ENCODE assay signal across 11 cellular contexts in the genomic region with DNA sequence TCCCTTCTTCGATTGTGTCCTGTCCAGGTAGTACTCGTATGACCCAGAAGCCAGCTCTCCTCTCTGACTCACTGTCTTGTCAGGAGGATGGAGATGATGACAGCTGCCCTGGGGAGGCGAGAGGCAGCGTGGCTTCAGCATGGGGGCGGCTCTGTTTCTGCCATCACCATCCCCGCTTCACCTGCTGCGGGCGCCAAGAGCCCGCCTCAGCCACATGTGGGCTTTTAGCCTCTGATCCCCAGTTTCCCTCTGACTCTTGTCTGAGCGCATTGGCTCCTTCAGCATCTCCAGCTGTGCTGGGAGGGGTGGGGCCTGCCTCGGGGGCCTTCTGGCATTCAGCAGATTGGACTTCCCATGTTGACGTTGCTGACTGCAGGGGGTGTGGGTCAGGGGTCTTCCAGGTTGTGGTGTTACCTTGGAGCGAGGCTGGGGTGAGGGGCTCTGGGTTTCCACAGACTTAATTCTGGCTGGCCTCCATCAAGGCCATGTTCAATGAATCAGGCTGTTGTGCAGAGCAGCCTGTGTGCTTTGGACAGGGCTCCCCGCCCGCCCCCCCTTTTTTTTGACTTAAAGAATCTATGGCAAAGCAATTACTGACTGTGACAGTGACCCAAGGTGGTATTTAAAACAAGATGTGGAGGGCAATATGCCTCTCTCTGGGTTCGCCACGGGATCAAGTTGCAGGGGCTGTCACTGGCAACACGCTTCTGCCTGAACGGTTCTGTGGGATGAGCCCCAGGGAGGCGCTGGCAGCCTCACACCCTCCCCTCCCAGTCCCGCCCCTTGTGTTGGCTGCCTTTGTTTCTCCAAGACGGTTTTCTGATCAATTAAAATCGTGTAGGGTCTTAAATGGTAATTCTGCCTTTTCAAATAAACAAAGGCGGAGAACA.
DNase-seq lines count a peak whose midpoint lies in the region; ATAC-seq and TF ChIP-seq lines count a peak whose summit lies in the region.
"Had no signal": no experiment of that assay in that cellular context is flagged by ENCODE, and none has a peak within 500 bp of the region (broad histone marks: within the 10 kb centered on the region; RNA-seq: fewer than 3 reads in every experiment).

No MANE protein-coding gene starts in this region.

- WGBS in spleen, 5 donors: 73 to 89% (median 81%) methylated on average over 23 to 24 of the region's 24 CpGs
- WGBS in heart right ventricle, 2 donors: 78 to 80% methylated on average over 24 of the region's 24 CpGs

- no peaks in the 10 kb centered on the region for H3K27me3 Mint-ChIP-seq in activated T-helper 17 cell treated with anti-CD3 and anti-CD28 coated beads, Interleukin-2, amount 50 U/mL, for 72 hours
- peaks cover 5% of the 10 kb centered on the region for H3K27me3 Mint-ChIP-seq in osteocyte (ENCODE audit: unreplicated experiment)

- H3K27me3 ChIP-seq in ACC112 (ENCODE audit: insufficient read depth, low read length) (no peaks in the 10 kb centered on the region), spleen (replicated peaks in 1 of 7) (no peaks in the 10 kb centered on the region), heart right ventricle (no peaks in the 10 kb centered on the region)
- H3K27me3 ChIP-seq: upper lobe of left lung had no signal

- no peaks in the 10 kb centered on the region for H3K9me3 ChIP-seq in HEK293 (ENCODE audit: control insufficient read depth, insufficient read depth, low read depth, low read length)
- no peaks in the 10 kb centered on the region for H3K9me3 ChIP-seq in spleen
- no peaks in the 10 kb centered on the region for H3K9me3 ChIP-seq in heart right ventricle
- H3K9me3 ChIP-seq: upper lobe of left lung had no signal

- peaks cover 17% of the 10 kb centered on the region for H3K4me1 Mint-ChIP-seq in activated T-helper 17 cell treated with anti-CD3 and anti-CD28 coated beads, Interleukin-2, amount 50 U/mL, for 72 hours
- H3K4me1 Mint-ChIP-seq in osteocyte (ENCODE audit: unreplicated experiment): peaks cover 43% of the 10 kb centered on the region

- no peaks in the 10 kb centered on the region for H3K9me3 Mint-ChIP-seq in activated T-helper 17 cell treated with anti-CD3 and anti-CD28 coated beads, Interleukin-2, amount 50 U/mL, for 72 hours
- H3K9me3 Mint-ChIP-seq in osteocyte (ENCODE audit: unreplicated experiment): no peaks in the 10 kb centered on the region

- TF ChIP-seq POLR2A in spleen (IDR thresholded peaks at IDR 0.05): no peak

- no peaks in the 10 kb centered on the region for H3K36me3 ChIP-seq in ACC112 (ENCODE audit: insufficient read depth, low read length)
- no peaks in the 10 kb centered on the region for H3K36me3 ChIP-seq in HEK293 (ENCODE audit: control insufficient read depth in 2 of 2, insufficient read depth in 1 of 2, low read length in 2 of 2)
- no peaks in the 10 kb centered on the region for H3K36me3 ChIP-seq in spleen
- no peaks in the 10 kb centered on the region for H3K36me3 ChIP-seq in heart right ventricle
- H3K36me3 ChIP-seq: upper lobe of left lung had no signal

- H3K79me2 ChIP-seq in ACC112 (ENCODE audit: control insufficient read depth, insufficient read depth, low read length, unreplicated experiment): no peaks in the 10 kb centered on the region

- no peak overlapping the region for H3K27ac Mint-ChIP-seq in activated T-helper 17 cell treated with anti-CD3 and anti-CD28 coated beads, Interleukin-2, amount 50 U/mL, for 72 hours
- peak overlapping the region; percentile 91 for H3K27ac Mint-ChIP-seq in osteocyte (ENCODE audit: unreplicated experiment)

- ATAC-seq in activated T-helper 17 cell treated with anti-CD3 and anti-CD28 coated beads, Interleukin-2, amount 50 U/mL, for 72 hours (replicated peaks): peak; percentile 97
- ATAC-seq in heart right ventricle: no peak
- ATAC-seq in HG02678 (IDR thresholded peaks at IDR 0.05; ENCODE audit: unreplicated experiment): no peak

- POLR2A ChIA-PET in HEK293 (lab: Yijun Ruan, JAX): interaction anchor here (1.3 kb wide), 1 partner anchor 231 kb away, joined by 4 read pairs; no protein-coding TSS in a partner anchor

- H3K27ac ChIP-seq in ACC112 (ENCODE audit: low read depth, low read length): no peak overlapping the region
- H3K27ac ChIP-seq in HEK293 (ENCODE audit: extremely low read depth, low read depth, low read length): peak overlapping the region; percentile 84
- no peak overlapping the region for H3K27ac ChIP-seq in spleen
- peak overlapping the region in 2 of 10 donors; percentile 15 to 46 for H3K27ac ChIP-seq in heart right ventricle
- H3K27ac ChIP-seq: KMS-11 had no signal

- CTCF ChIA-PET in HEK293 (lab: Yijun Ruan, JAX): no interaction called here

- H3K4me3 Mint-ChIP-seq in activated T-helper 17 cell treated with anti-CD3 and anti-CD28 coated beads, Interleukin-2, amount 50 U/mL, for 72 hours: no peak overlapping the region
- peak overlapping the region; percentile 56 for H3K4me3 Mint-ChIP-seq in osteocyte (ENCODE audit: unreplicated experiment)

- peaks cover 17% of the 10 kb centered on the region for H3K36me3 Mint-ChIP-seq in activated T-helper 17 cell treated with anti-CD3 and anti-CD28 coated beads, Interleukin-2, amount 50 U/mL, for 72 hours (ENCODE audit: low read depth)
- H3K36me3 Mint-ChIP-seq in osteocyte (ENCODE audit: unreplicated experiment): no peaks in the 10 kb centered on the region

- H3K4me1 ChIP-seq in ACC112 (ENCODE audit: control insufficient read depth, insufficient read depth, low read length, unreplicated experiment): no peaks in the 10 kb centered on the region
- peaks cover 20% of the 10 kb centered on the region for H3K4me1 ChIP-seq in HEK293 (ENCODE audit: control insufficient read depth, insufficient read depth, low read length)
- peaks cover 4 to 23% (median 15%) of the 10 kb centered on the region in 6 donors for H3K4me1 ChIP-seq in spleen
- peaks cover 11 to 73% (median 24%) of the 10 kb centered on the region in 9 donors for H3K4me1 ChIP-seq in heart right ventricle

- DNase-seq in osteocyte (ENCODE audit: extremely low spot score, unreplicated experiment) (no peak), NCI-H1048 (lab: John Stamatoyannopoulos, UW) (no peak), spleen (no peak), heart right ventricle (no peak)
- DNase-seq: DMS53, upper lobe of left lung had no signal

- intact Hi-C loops in spleen (cut with DNase I; ENCODE audit: low total_unique reads) (no loop called here), heart right ventricle (cut with DNase I) (loop anchor here in 1 of 10 donors (10.0 kb wide), 2 partner anchors 68 to 188 kb away; no protein-coding TSS in a partner anchor)

- H3K4me3 ChIP-seq in ACC112 (ENCODE audit: low read depth, low read length): peak overlapping the region; percentile 66; the same call in 1 of the 2 replicates
- no peak overlapping the region for H3K4me3 ChIP-seq in HEK293 (ENCODE audit: low read depth, low read length)
- no peak overlapping the region for H3K4me3 ChIP-seq in spleen
- no peak overlapping the region for H3K4me3 ChIP-seq in heart right ventricle

- TF ChIP-seq CTCF in HEK293 (tag by site-specific recombination; IDR thresholded peaks at IDR 0.05): no peak
- TF ChIP-seq CTCF in osteocyte (IDR thresholded peaks at IDR 0.05): no peak
- no peak for TF ChIP-seq CTCF in spleen (IDR thresholded peaks at IDR 0.05 in 8 of 11, conservative IDR thresholded peaks at IDR 0.05 in 3 of 11)
- no peak for TF ChIP-seq CTCF in heart right ventricle (IDR thresholded peaks at IDR 0.05)

- no peak overlapping the region for H2AFZ ChIP-seq in ACC112 (ENCODE audit: low read length, unreplicated experiment)

TF ChIP-seq in HEK293, 187 proteins besides CTCF, POLR2A, EP300 and RAD21:
- peak; percentile 82 for TF ChIP-seq ZIC2 (tag by site-specific recombination; IDR thresholded peaks at IDR 0.05)
- no peak for TF ChIP-seq ZNF266 (tag by site-specific recombination; IDR thresholded peaks at IDR 0.05; ENCODE audit: low read depth)
